ENCODE assay signal across 29 cellular contexts in the genomic region with DNA sequence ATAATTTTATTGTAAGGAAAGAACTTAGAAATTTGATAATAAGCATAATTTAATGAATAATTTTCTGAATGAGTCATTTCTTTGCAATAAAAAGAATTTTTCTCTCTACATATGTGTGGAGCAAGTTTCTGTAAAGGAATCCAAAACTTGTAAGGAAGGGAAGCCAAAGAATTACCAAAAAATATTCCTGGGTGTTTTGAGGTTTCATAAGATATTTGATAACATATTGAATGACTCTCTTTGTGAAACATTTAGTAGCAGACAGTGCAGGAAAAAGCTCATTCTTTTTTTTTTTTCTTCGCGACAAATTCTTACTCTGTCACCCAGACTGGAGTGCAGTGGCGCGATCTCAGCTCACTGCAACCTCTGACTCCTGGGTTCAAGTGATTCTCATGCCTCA.
DNase-seq lines count a peak whose midpoint lies in the region; ATAC-seq and TF ChIP-seq lines count a peak whose summit lies in the region.
"Had no signal": no experiment of that assay in that cellular context is flagged by ENCODE, and none has a peak within 500 bp of the region (broad histone marks: within the 10 kb centered on the region; RNA-seq: fewer than 3 reads in every experiment).

No MANE protein-coding gene starts in this region.

- H3K9me3 ChIP-seq in lower lobe of right lung = no peaks in the 10 kb centered on the region
- H3K9me3 ChIP-seq: BE2C, body of pancreas, left ventricle myocardium inferior, testis had no signal

- H3K27me3 ChIP-seq in brain microvascular endothelial cell (replicated peaks) (no peaks in the 10 kb centered on the region), lower lobe of right lung (ENCODE audit: low read depth) (no peaks in the 10 kb centered on the region)
- H3K27me3 ChIP-seq: BE2C, body of pancreas, neural progenitor cell, testis had no signal

- ATAC-seq in lower lobe of right lung (no peak), esophagus mucosa (no peak)
- ATAC-seq: body of pancreas; stimulated activated naive CD8-positive, alpha-beta T cell treated with anti-CD3 and anti-CD28 coated beads, Interleukin-15, Interleukin-2, amounts not matched to agents 100 U/mL and 50 U/mL, for 24 hours had no signal

- H3K4me3 ChIP-seq in AG10803 (ENCODE audit: low read length) = no peak overlapping the region
- H3K4me3 ChIP-seq in brain microvascular endothelial cell (ENCODE audit: low read depth, low read length) = no peak overlapping the region
- H3K4me3 ChIP-seq in lower lobe of right lung = no peak overlapping the region
- H3K4me3 ChIP-seq: body of pancreas, left ventricle myocardium inferior, neural progenitor cell, testis had no signal

- in situ Hi-C loops in brain microvascular endothelial cell (cut with HindIII; ENCODE audit: low pct_ligation_motif_present, low sequenced_read_pairs) = no loop called here

- H3K4me1 ChIP-seq in lower lobe of right lung = no peaks in the 10 kb centered on the region
- H3K4me1 ChIP-seq: BE2C, body of pancreas, left ventricle myocardium inferior, neural progenitor cell, testis had no signal

- H3K36me3 ChIP-seq in brain microvascular endothelial cell (replicated peaks) (no peaks in the 10 kb centered on the region), lower lobe of right lung (no peaks in the 10 kb centered on the region)
- H3K36me3 ChIP-seq: BE2C, left ventricle myocardium inferior, neural progenitor cell had no signal

- DNase-seq in AG10803 (ENCODE audit: low read depth) (peak; percentile 49), LHCN-M2 (ENCODE audit: low read depth) (peak; percentile 46), brain microvascular endothelial cell (peak; percentile 6), iris pigment epithelial cell (ENCODE audit: low read depth) (peak; percentile 59), D341Med (ENCODE audit: low spot score) (no peak), lower lobe of right lung (no peak), T-helper 9 cell (no peak)
- DNase-seq: activated CD4-positive, alpha-beta T cell treated with anti-CD3 and anti-CD28 coated beads for 48 hours; activated CD8-positive, alpha-beta memory T cell treated with anti-CD3 and anti-CD28 coated beads for 24 hours; BE2C; body of pancreas; CD8-positive, alpha-beta memory T cell; DMS 273 treated with DMSO at 0.1 percent for 48 hours; glutamatergic neuron; H9; islet precursor cell; left ventricle myocardium inferior; mesendoderm; NCI-H1092 treated with DMSO at 0.1 percent for 48 hours; NCI-H1694 treated with DMSO at 0.1 percent for 48 hours; NCI-H510A; SHP77 treated with DMSO at 0.1 percent for 48 hours; stimulated activated CD4-positive, alpha-beta T cell treated with anti-CD3 and anti-CD28 coated beads, Interleukin-1b, Interleukin-23, amount 100 ng/mL, for 48 hours; stimulated activated naive CD8-positive, alpha-beta T cell treated with anti-CD3 and anti-CD28 coated beads, Interleukin-15, Interleukin-2, amounts not matched to agents 100 U/mL and 50 U/mL, for 24 hours; SW 1271; T1000; testis had no signal

- H3K27ac ChIP-seq in brain microvascular endothelial cell (no peak overlapping the region), lower lobe of right lung (no peak overlapping the region)
- H3K27ac ChIP-seq: body of pancreas, left ventricle myocardium inferior, neural progenitor cell, testis had no signal

- intact Hi-C loops in lower lobe of right lung (cut with DNase I) = no loop called here

- TF ChIP-seq CTCF in AG10803 (conservative IDR thresholded peaks at IDR 0.05; ENCODE audit: low read length) = no peak
- TF ChIP-seq CTCF in brain microvascular endothelial cell (IDR thresholded peaks at IDR 0.05; ENCODE audit: low read depth, low read length, missing control alignments) = no peak
- no peak for TF ChIP-seq CTCF in lower lobe of right lung (IDR thresholded peaks at IDR 0.05)

Comparison
In these comparisons a context has a peak if more than half of its experiments do, and no peak if none do; other contexts are left out.
1. DNase-seq: peak in AG10803 (single experiment), LHCN-M2 (single experiment), brain microvascular endothelial cell (single experiment) and iris pigment epithelial cell (single experiment); none in D341Med (single experiment), lower lobe of right lung (single experiment) and T-helper 9 cell (single experiment).